Comparison of ENCODE assay signal across 17 cellular contexts in genomic region chr6:156111913-156112312, GRCh38.
A peak's percentile ranks its signal among the peaks of the same experiment; 100 is the strongest.
DNase-seq lines count a peak whose midpoint lies in the region; ATAC-seq and TF ChIP-seq lines count a peak whose summit lies in the region.
"Had no signal": no experiment of that assay in that cellular context is flagged by ENCODE, and none has a peak within 500 bp of the region (broad histone marks: within the 10 kb centered on the region; RNA-seq: fewer than 3 reads in every experiment).

No MANE protein-coding gene starts in this region.

- peak in 3 of 4 donors; percentile 45 to 60 (median 57) for ATAC-seq in heart left ventricle
- ATAC-seq in PC-3, result no peak
- ATAC-seq in right lobe of liver, result no peak

- DNase-seq in heart left ventricle (peak in 1 of 5 donors; percentile 23), left ventricle myocardium inferior (no peak), NCI-H524 (lab: John Stamatoyannopoulos, UW) (peak; percentile 68 to 94), glutamatergic neuron (peak; percentile 59), kidney glomerular epithelial cell (lab: John Stamatoyannopoulos, UW) (no peak), PC-3 (no peak), right lobe of liver (no peak)
- DNase-seq: 8988T; AML-193; CD4-positive, CD25-positive, alpha-beta regulatory T cell; DMS153; DND-41; GDM1; GOT3; H9; IMR-90 had no signal

- BruUV-seq in PC-3 (replicated peaks; lab: Mats Ljungman, UMichigan), result no TSS peak

- H3K4me1 Mint-ChIP-seq in glutamatergic neuron (ENCODE audit: low read depth, unreplicated experiment), result peaks cover 53% of the 10 kb centered on the region

- TF ChIP-seq CTCF in heart left ventricle (IDR thresholded peaks at IDR 0.05) (no peak), left ventricle myocardium inferior (IDR thresholded peaks at IDR 0.05; ENCODE audit: borderline replicate concordance) (no peak), glutamatergic neuron (IDR thresholded peaks at IDR 0.05; ENCODE audit: partially characterized antibody, unreplicated experiment) (no peak), PC-3 (conservative IDR thresholded peaks at IDR 0.05; ENCODE audit: low read depth, low read length) (no peak), right lobe of liver (IDR thresholded peaks at IDR 0.05) (no peak)

- intact Hi-C loops in heart left ventricle (cut with DNase I), result no loop called here
- intact Hi-C loops in left ventricle myocardium inferior (cut with micrococcal nuclease), result no loop called here
- intact Hi-C loops in PC-3 (cut with micrococcal nuclease), result no loop called here
- intact Hi-C loops in right lobe of liver (cut with DNase I), result no loop called here

- no peak overlapping the region for H3K4me2 ChIP-seq in PC-3 (ENCODE audit: low read length)
- H3K4me2 ChIP-seq: BLaER1 treated with 17β-estradiol and CSF1 and Interleukin-3, amounts not matched to agents 10 nM and 100 nM had no signal

- no peaks in the 10 kb centered on the region for H3K36me3 Mint-ChIP-seq in glutamatergic neuron (ENCODE audit: unreplicated experiment)
- H3K36me3 Mint-ChIP-seq: CD4-positive, CD25-positive, alpha-beta regulatory T cell had no signal

- H3K4me3 ChIP-seq in heart left ventricle (no peak overlapping the region), left ventricle myocardium inferior (no peak overlapping the region), PC-3 (ENCODE audit: low read length) (no peak overlapping the region), right lobe of liver (no peak overlapping the region)
- H3K4me3 ChIP-seq: BLaER1 treated with 17β-estradiol and CSF1 and Interleukin-3, amounts not matched to agents 10 nM and 100 nM had no signal

- H3K9me3 ChIP-seq in heart left ventricle (no peaks in the 10 kb centered on the region), left ventricle myocardium inferior (replicated peaks) (peaks cover 1% of the 10 kb centered on the region), PC-3 (ENCODE audit: low read length) (no peaks in the 10 kb centered on the region), right lobe of liver (no peaks in the 10 kb centered on the region)

- H3K9me3 Mint-ChIP-seq in glutamatergic neuron (ENCODE audit: unreplicated experiment), result peaks cover 14% of the 10 kb centered on the region
- H3K9me3 Mint-ChIP-seq: H9 had no signal

- 60 to 68% (median 62%) methylated on average over 10 of the region's 10 CpGs for WGBS in heart left ventricle, 4 donors
- 58% methylated on average over 10 of the region's 10 CpGs for WGBS in right lobe of liver (ENCODE audit: insufficient coverage, low coverage, low lambda C conversion rate, missing lambda C conversion rate)

- H3K4me3 Mint-ChIP-seq in glutamatergic neuron (ENCODE audit: unreplicated experiment), result peak overlapping the region; percentile 36
- H3K4me3 Mint-ChIP-seq: CD4-positive, CD25-positive, alpha-beta regulatory T cell; H9 had no signal

- H3K27me3 ChIP-seq in heart left ventricle (no peaks in the 10 kb centered on the region), left ventricle myocardium inferior (ENCODE audit: low read depth) (no peaks in the 10 kb centered on the region), PC-3 (ENCODE audit: low read length) (no peaks in the 10 kb centered on the region), right lobe of liver (no peaks in the 10 kb centered on the region)
- H3K27me3 ChIP-seq: BLaER1 treated with 17β-estradiol and CSF1 and Interleukin-3, amounts not matched to agents 10 nM and 100 nM had no signal

- H3F3A ChIP-seq in PC-3 (ENCODE audit: low read length, unreplicated experiment), result no peaks in the 10 kb centered on the region

- H3K27ac Mint-ChIP-seq in glutamatergic neuron (ENCODE audit: unreplicated experiment), result peak overlapping the region; percentile 56
- H3K27ac Mint-ChIP-seq: CD4-positive, CD25-positive, alpha-beta regulatory T cell; H9 had no signal

- H4K20me1 ChIP-seq in PC-3 (ENCODE audit: low read length), result no peaks in the 10 kb centered on the region
- H4K20me1 ChIP-seq: BLaER1 treated with 17β-estradiol and CSF1 and Interleukin-3, amounts not matched to agents 10 nM and 100 nM had no signal

- H3K9me2 ChIP-seq in PC-3 (replicated peaks; ENCODE audit: low read length), result no peaks in the 10 kb centered on the region; the same call in 1 of the 2 replicates

- no peaks in the 10 kb centered on the region for H3K36me3 ChIP-seq in heart left ventricle
- no peaks in the 10 kb centered on the region for H3K36me3 ChIP-seq in left ventricle myocardium inferior
- no peaks in the 10 kb centered on the region for H3K36me3 ChIP-seq in PC-3 (ENCODE audit: low read depth, low read length)
- H3K36me3 ChIP-seq in right lobe of liver, result no peaks in the 10 kb centered on the region
- H3K36me3 ChIP-seq: BLaER1 treated with 17β-estradiol and CSF1 and Interleukin-3, amounts not matched to agents 10 nM and 100 nM had no signal

- POLR2A ChIA-PET in PC-3 (lab: Charles Lee; ENCODE audit: unreplicated experiment), result no interaction called here

- CTCF ChIA-PET in PC-3 (lab: Charles Lee), result no interaction called here

- no peaks in the 10 kb centered on the region for H3K4me1 ChIP-seq in heart left ventricle
- no peaks in the 10 kb centered on the region for H3K4me1 ChIP-seq in left ventricle myocardium inferior
- H3K4me1 ChIP-seq in PC-3 (ENCODE audit: insufficient read depth, low read length), result no peaks in the 10 kb centered on the region
- no peaks in the 10 kb centered on the region for H3K4me1 ChIP-seq in right lobe of liver
- H3K4me1 ChIP-seq: BLaER1 treated with 17β-estradiol and CSF1 and Interleukin-3, amounts not matched to agents 10 nM and 100 nM had no signal

- no peak overlapping the region for H3K27ac ChIP-seq in heart left ventricle
- no peak overlapping the region for H3K27ac ChIP-seq in left ventricle myocardium inferior (replicated peaks)
- no peak overlapping the region for H3K27ac ChIP-seq in PC-3 (ENCODE audit: low read length)
- no peak overlapping the region for H3K27ac ChIP-seq in right lobe of liver
- H3K27ac ChIP-seq: BLaER1 treated with 17β-estradiol and CSF1 and Interleukin-3, amounts not matched to agents 10 nM and 100 nM had no signal

- peaks cover 6% of the 10 kb centered on the region for H3K27me3 Mint-ChIP-seq in glutamatergic neuron (ENCODE audit: unreplicated experiment)
- H3K27me3 Mint-ChIP-seq: CD4-positive, CD25-positive, alpha-beta regulatory T cell had no signal

- TF ChIP-seq POLR2A in heart left ventricle (IDR thresholded peaks at IDR 0.05) (no peak), right lobe of liver (IDR thresholded peaks at IDR 0.05) (no peak)

- H3K9ac ChIP-seq in PC-3 (ENCODE audit: low read length), result no peak overlapping the region
- H3K9ac ChIP-seq: BLaER1 treated with 17β-estradiol and CSF1 and Interleukin-3, amounts not matched to agents 10 nM and 100 nM had no signal

- no peaks in the 10 kb centered on the region for H3K79me2 ChIP-seq in PC-3 (ENCODE audit: low read length)

- H2AFZ ChIP-seq in PC-3 (ENCODE audit: low read length), result no peak overlapping the region

Comparison
In these comparisons a context has a peak if more than half of its experiments do, and no peak if none do; other contexts are left out.
1. ATAC-seq: peak in heart left ventricle (3 of 4); none in PC-3 (single experiment) and right lobe of liver (0 of 4).
2. DNase-seq: peak in NCI-H524 (2 of 2) and glutamatergic neuron (single experiment); none in left ventricle myocardium inferior (single experiment), kidney glomerular epithelial cell (single experiment), PC-3 (single experiment) and right lobe of liver (0 of 3).